9 cellular contexts compared by ENCODE assay signal in the genomic region with DNA sequence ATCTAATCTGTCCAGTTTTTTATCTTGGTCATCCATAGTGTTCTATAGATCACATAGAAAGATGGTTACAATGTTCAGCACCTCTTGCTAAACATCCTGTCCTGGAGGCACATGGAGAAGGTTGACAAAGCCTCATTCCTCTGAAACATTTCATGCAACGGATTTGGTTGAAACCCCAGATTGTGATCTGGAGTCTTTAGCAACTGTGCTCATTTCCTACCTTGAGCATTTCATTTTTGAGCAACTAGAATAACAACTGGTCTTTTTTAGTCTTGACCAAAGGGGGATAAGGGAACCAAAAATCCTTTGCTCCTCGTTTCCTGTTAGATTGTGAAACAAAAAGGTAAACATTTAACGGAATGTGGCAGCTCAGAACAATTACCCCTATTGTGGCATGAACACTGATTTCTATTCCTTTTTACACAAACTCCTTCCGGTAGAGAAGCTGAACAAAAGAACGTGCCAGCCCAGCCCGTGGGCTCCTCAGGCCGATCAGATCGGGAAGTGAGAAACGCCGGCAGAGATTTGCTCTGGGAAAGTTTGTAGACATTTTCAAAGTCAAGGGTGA.
A peak's percentile ranks its signal among the peaks of the same experiment; 100 is the strongest.
DNase-seq lines count a peak whose midpoint lies in the region; ATAC-seq, FAIRE-seq and TF ChIP-seq lines count a peak whose summit lies in the region.
"Had no signal": no experiment of that assay in that cellular context is flagged by ENCODE, and none has a peak within 500 bp of the region (broad histone marks: within the 10 kb centered on the region; RNA-seq: fewer than 3 reads in every experiment).

No MANE protein-coding gene starts in this region.

- H3K4me2 ChIP-seq in GM12878 (ENCODE audit: control insufficient read depth, insufficient read depth) (peak overlapping the region; percentile 53), HepG2 (ENCODE audit: low read depth, low read length) (peak overlapping the region; percentile 64)

- H3K4me3 ChIP-seq in GM12878 (peak overlapping the region; percentile 15; the same call in 1 of the 2 replicates), HepG2 (replicated peaks in 1 of 3; ENCODE audit: insufficient read depth in 1 of 3, low read depth in 2 of 3, low read length in 3 of 3) (peak overlapping the region in 1 of 3 experiments; percentile 21; a peak in 1 of 6 replicates), thoracic aorta (peak overlapping the region; percentile 59), lower leg skin (ENCODE audit: low read depth, poor library complexity, severe bottlenecking) (no peak overlapping the region)

- H3K27ac Mint-ChIP-seq in activated CD4-positive, alpha-beta T cell treated with anti-CD3 and anti-CD28 coated beads, Interleukin-2, amount 10 ng/mL, durations not matched to agents 7 days and 5 days, result no peak overlapping the region
- no peak overlapping the region for H3K27ac Mint-ChIP-seq in activated CD4-positive, alpha-beta T cell treated with anti-CD3 and anti-CD28 coated beads for 36 hours
- H3K27ac Mint-ChIP-seq: T-helper 1 cell treated with Interleukin-12 subunit alpha and Interleukin-12 subunit beta and Interleukin-4 antibody, amounts not matched to agents 30 μg/mL and 1 μg/mL, for 36 hours had no signal

- no peak for DNase-seq in activated CD4-positive, alpha-beta T cell treated with anti-CD3 and anti-CD28 coated beads, Interleukin-2, amount 10 ng/mL, durations not matched to agents 7 days and 5 days
- DNase-seq in activated CD4-positive, alpha-beta T cell treated with anti-CD3 and anti-CD28 coated beads for 36 hours, result no peak
- DNase-seq in GM12878 (ENCODE audit: low read depth, low spot score) (peak; percentile 23), HepG2 (ENCODE audit: low spot score) (peak; percentile 98), thoracic aorta (ENCODE audit: low spot score) (no peak), lower leg skin (ENCODE audit: low spot score in 2 of 2) (no peak), occipital lobe (lab: John Stamatoyannopoulos, UW) (no peak), D721Med (ENCODE audit: insufficient read length, low spot score) (no peak)

- H3K36me3 ChIP-seq in GM12878 (ENCODE audit: control insufficient read depth in 2 of 2, insufficient read depth in 2 of 2, low read length in 1 of 2), result no peaks in the 10 kb centered on the region
- no peaks in the 10 kb centered on the region for H3K36me3 ChIP-seq in HepG2 (replicated peaks in 1 of 2; ENCODE audit: control insufficient read depth in 1 of 2, insufficient read depth in 2 of 2, low read length in 2 of 2)
- H3K36me3 ChIP-seq in thoracic aorta, result no peaks in the 10 kb centered on the region

- H3K36me3 Mint-ChIP-seq in activated CD4-positive, alpha-beta T cell treated with anti-CD3 and anti-CD28 coated beads, Interleukin-2, amount 10 ng/mL, durations not matched to agents 7 days and 5 days (ENCODE audit: low read depth), result no peaks in the 10 kb centered on the region
- peaks cover 2% of the 10 kb centered on the region for H3K36me3 Mint-ChIP-seq in activated CD4-positive, alpha-beta T cell treated with anti-CD3 and anti-CD28 coated beads for 36 hours (ENCODE audit: low read depth)

- H3K27me3 Mint-ChIP-seq in activated CD4-positive, alpha-beta T cell treated with anti-CD3 and anti-CD28 coated beads, Interleukin-2, amount 10 ng/mL, durations not matched to agents 7 days and 5 days, result peaks cover 8% of the 10 kb centered on the region
- H3K27me3 Mint-ChIP-seq in activated CD4-positive, alpha-beta T cell treated with anti-CD3 and anti-CD28 coated beads for 36 hours, result peaks cover 6% of the 10 kb centered on the region

- H3K4me1 ChIP-seq in GM12878 (ENCODE audit: control insufficient read depth, insufficient read depth, low read length) (peaks cover 10% of the 10 kb centered on the region), HepG2 (ENCODE audit: insufficient read depth, low read length) (peaks cover 79% of the 10 kb centered on the region), thoracic aorta (ENCODE audit: control insufficient read depth in 1 of 2, low read depth in 2 of 2) (peaks cover 53 to 78% of the 10 kb centered on the region in 2 donors)

- peaks cover 9% of the 10 kb centered on the region for H3K4me1 Mint-ChIP-seq in activated CD4-positive, alpha-beta T cell treated with anti-CD3 and anti-CD28 coated beads, Interleukin-2, amount 10 ng/mL, durations not matched to agents 7 days and 5 days
- peaks cover 10% of the 10 kb centered on the region for H3K4me1 Mint-ChIP-seq in activated CD4-positive, alpha-beta T cell treated with anti-CD3 and anti-CD28 coated beads for 36 hours

- H3K79me2 ChIP-seq in GM12878 (ENCODE audit: control insufficient read depth, insufficient read depth, low read length) (no peaks in the 10 kb centered on the region), HepG2 (ENCODE audit: insufficient read depth, low read length) (peaks cover 3% of the 10 kb centered on the region)

- H3K9ac ChIP-seq in GM12878 (ENCODE audit: control insufficient read depth, insufficient read depth, low read length) (no peak overlapping the region; the same call in 1 of the 2 replicates), HepG2 (ENCODE audit: insufficient read depth, low read depth, low read length) (peak overlapping the region; percentile 69)

- SMC1A ChIA-PET in GM12878 (lab: Charles Lee; ENCODE audit: uncharacterized antibody, unreplicated experiment), result interaction anchor here (0.9 to 2.4 kb wide), 4 partner anchors 22 to 47 kb away, joined by 3 to 6 read pairs (median 4); no protein-coding TSS in a partner anchor

- TF ChIP-seq RAD21 in GM12878 (IDR thresholded peaks at IDR 0.05; ENCODE audit: insufficient read depth, low read depth, low read length), result no peak
- no peak for TF ChIP-seq RAD21 in HepG2 (CRISPR knock-in tag; IDR thresholded peaks at IDR 0.05)

- TF ChIP-seq POLR2A in GM12878 (IDR thresholded peaks at IDR 0.05; ENCODE audit: low read depth, low read length), result no peak
- TF ChIP-seq POLR2A in HepG2 (IDR thresholded peaks at IDR 0.05; ENCODE audit: insufficient read depth in 1 of 2, low read depth in 2 of 2, low read length in 2 of 2), result peak in 1 of 2 experiments; percentile 50; a peak in 1 of 4 replicates
- no peak for TF ChIP-seq POLR2A in lower leg skin (IDR thresholded peaks at IDR 0.05)

- WGBS in GM12878 (ENCODE audit: insufficient coverage, insufficient replicate concordance, low lambda C conversion rate, missing lambda C conversion rate), result 22% methylated on average over 10 of the region's 10 CpGs
- under 1% methylated on average over 10 of the region's 10 CpGs for WGBS in HepG2 (ENCODE audit: low lambda C conversion rate)
- 54 to 63% methylated on average over 10 of the region's 10 CpGs for WGBS in lower leg skin, 2 donors

- H3K4me3 Mint-ChIP-seq in activated CD4-positive, alpha-beta T cell treated with anti-CD3 and anti-CD28 coated beads, Interleukin-2, amount 10 ng/mL, durations not matched to agents 7 days and 5 days, result peak overlapping the region; percentile 11
- no peak overlapping the region for H3K4me3 Mint-ChIP-seq in activated CD4-positive, alpha-beta T cell treated with anti-CD3 and anti-CD28 coated beads for 36 hours
- H3K4me3 Mint-ChIP-seq: T-helper 1 cell treated with Interleukin-12 subunit alpha and Interleukin-12 subunit beta and Interleukin-4 antibody, amounts not matched to agents 30 μg/mL and 1 μg/mL, for 36 hours had no signal

- BruUV-seq in GM12878 (replicated peaks; lab: Mats Ljungman, UMichigan) (no TSS peak), HepG2 (replicated peaks; lab: Mats Ljungman, UMichigan) (no TSS peak)

- CTCF ChIA-PET in activated CD4-positive, alpha-beta T cell treated with anti-CD3 and anti-CD28 coated beads, Interleukin-2, amount 10 ng/mL, durations not matched to agents 7 days and 5 days (lab: Charles Lee), result no interaction called here
- CTCF ChIA-PET in activated CD4-positive, alpha-beta T cell treated with anti-CD3 and anti-CD28 coated beads for 36 hours (lab: Charles Lee), result interaction anchor here (0.6 to 2.5 kb wide), 4 partner anchors 11 to 1442 kb away, joined by 3 to 15 read pairs (median 3); no protein-coding TSS in a partner anchor
- CTCF ChIA-PET in GM12878 (lab: Yijun Ruan, JAX) (no interaction called here), HepG2 (lab: Yijun Ruan, JAX; ENCODE audit: low intra/inter-chr PET ratio, low total read pairs) (no interaction called here)

- H3K9me3 Mint-ChIP-seq in activated CD4-positive, alpha-beta T cell treated with anti-CD3 and anti-CD28 coated beads, Interleukin-2, amount 10 ng/mL, durations not matched to agents 7 days and 5 days, result peaks cover 6% of the 10 kb centered on the region
- no peaks in the 10 kb centered on the region for H3K9me3 Mint-ChIP-seq in activated CD4-positive, alpha-beta T cell treated with anti-CD3 and anti-CD28 coated beads for 36 hours (ENCODE audit: low read depth)
- H3K9me3 Mint-ChIP-seq: T-helper 1 cell treated with Interleukin-12 subunit alpha and Interleukin-12 subunit beta and Interleukin-4 antibody, amounts not matched to agents 30 μg/mL and 1 μg/mL, for 36 hours had no signal

- RAD21 ChIA-PET in GM12878 (lab: Charles Lee; ENCODE audit: unreplicated experiment), result interaction anchor here (0.8 to 1.5 kb wide), 5 partner anchors 8 to 46 kb away, joined by 3 to 6 read pairs (median 3); no protein-coding TSS in a partner anchor

- no peak for FAIRE-seq in GM12878 (lab: Jason Lieb, UNC)
- peak; percentile 94 for FAIRE-seq in HepG2 (lab: Jason Lieb, UNC)
- no peak for FAIRE-seq in D721Med (lab: Jason Lieb, UNC)

- H4K20me1 ChIP-seq in GM12878 (ENCODE audit: control insufficient read depth, insufficient read depth) (no peaks in the 10 kb centered on the region), HepG2 (ENCODE audit: insufficient read depth, low read length) (no peaks in the 10 kb centered on the region)

- ATAC-seq in activated CD4-positive, alpha-beta T cell treated with anti-CD3 and anti-CD28 coated beads for 36 hours, result no peak
- peak; percentile 60 for ATAC-seq in GM12878
- ATAC-seq in HepG2, result peak; percentile 81
- no peak for ATAC-seq in thoracic aorta (ENCODE audit: insufficient number of reproducible peaks, low FRiP score, low read depth)

- POLR2A ChIA-PET in activated CD4-positive, alpha-beta T cell treated with anti-CD3 and anti-CD28 coated beads, Interleukin-2, amount 10 ng/mL, durations not matched to agents 7 days and 5 days (lab: Charles Lee), result no interaction called here
- POLR2A ChIA-PET in activated CD4-positive, alpha-beta T cell treated with anti-CD3 and anti-CD28 coated beads for 36 hours (lab: Charles Lee), result interaction anchor here (0.5 kb wide), 1 partner anchor 229 kb away, joined by 6 read pairs; no protein-coding TSS in a partner anchor
- POLR2A ChIA-PET in GM12878 (lab: Charles Lee) (no interaction called here), HepG2 (lab: Yijun Ruan, JAX) (interaction anchor here (1.2 to 4.7 kb wide), 27 partner anchors 10 to 138 kb away, joined by 3 to 64 read pairs (median 12); partner anchors contain the start of gene ERRFI1)

- intact Hi-C loops in activated CD4-positive, alpha-beta T cell treated with anti-CD3 and anti-CD28 coated beads for 36 hours (cut with DNase I, micrococcal nuclease), result loop anchor here (1.0 kb wide), 1 partner anchor 11 kb away; no protein-coding TSS in a partner anchor
- intact Hi-C loops in GM12878 (cut with micrococcal nuclease; ENCODE audit: unreplicated experiment), result no loop called here
- intact Hi-C loops in HepG2 (cut with micrococcal nuclease; ENCODE audit: unreplicated experiment), result loop anchor here (1.0 to 5.0 kb wide), 8 partner anchors 34 to 139 kb away; partner anchors contain the start of gene ERRFI1
- intact Hi-C loops in lower leg skin (cut with DNase I; ENCODE audit: low total_unique reads), result no loop called here

- H3K9me3 ChIP-seq in GM12878 (replicated peaks; ENCODE audit: control insufficient read depth, insufficient read depth, low read length), result no peaks in the 10 kb centered on the region; the same call in 2 of the 3 replicates
- H3K9me3 ChIP-seq in HepG2 (ENCODE audit: low read length), result peaks cover 15% of the 10 kb centered on the region; the same call in 1 of the 2 replicates
- no peaks in the 10 kb centered on the region for H3K9me3 ChIP-seq in thoracic aorta

- no peak for TF ChIP-seq EP300 in GM12878 (IDR thresholded peaks at IDR 0.05; ENCODE audit: borderline replicate concordance in 1 of 2, control insufficient read depth in 1 of 2, low read depth in 2 of 2, low read length in 2 of 2)
- TF ChIP-seq EP300 in HepG2 (IDR thresholded peaks at IDR 0.05; ENCODE audit: low read depth in 2 of 2, low read length in 2 of 2), result peak; percentile 83 to 96
- peak; percentile 91 for TF ChIP-seq EP300 in HepG2 (CRISPR knock-in tag; IDR thresholded peaks at IDR 0.05; ENCODE audit: borderline replicate concordance)

- in situ Hi-C loops in GM12878 (cut with MboI), result no loop called here
- in situ Hi-C loops in HepG2 (cut with HindIII; ENCODE audit: extremely low pct_ligation_motif_present, low pct_unique_long_range_greater_than_20kb), result no loop called here

- H3K27me3 ChIP-seq in GM12878 (replicated peaks in 1 of 2; ENCODE audit: control insufficient read depth in 2 of 2, insufficient read depth in 2 of 2, low read length in 1 of 2) (no peaks in the 10 kb centered on the region), HepG2 (ENCODE audit: control insufficient read depth in 1 of 2, insufficient read depth in 2 of 2, low read length in 2 of 2) (no peaks in the 10 kb centered on the region), thoracic aorta (replicated peaks; ENCODE audit: insufficient read depth) (no peaks in the 10 kb centered on the region)

- H3K27ac ChIP-seq in GM12878 (ENCODE audit: control insufficient read depth, insufficient read depth) (peak overlapping the region; percentile 63; the same call in 1 of the 2 replicates), HepG2 (ENCODE audit: extremely low read length, insufficient read depth, low read length) (peak overlapping the region; percentile 97), thoracic aorta (peak overlapping the region; percentile 94 to 96)

- H2AFZ ChIP-seq in GM12878 (ENCODE audit: control insufficient read depth, low read depth, low read length), result peak overlapping the region; percentile 77
- no peak overlapping the region for H2AFZ ChIP-seq in HepG2 (ENCODE audit: low read length)

- no peak for TF ChIP-seq CTCF in GM12878 (IDR thresholded peaks at IDR 0.05 in 2 of 3, conservative IDR thresholded peaks at IDR 0.05 in 1 of 3; ENCODE audit: control insufficient read depth in 2 of 3, extremely low read depth in 1 of 3, insufficient read depth in 1 of 3, low read depth in 3 of 3, low read length in 3 of 3)
- TF ChIP-seq CTCF in HepG2 (CRISPR knock-in tag; IDR thresholded peaks at IDR 0.05), result no peak
- no peak for TF ChIP-seq CTCF in thoracic aorta (IDR thresholded peaks at IDR 0.05)
- no peak for TF ChIP-seq CTCF in lower leg skin (IDR thresholded peaks at IDR 0.05)
- no peak for TF ChIP-seq CTCF in D721Med (IDR thresholded peaks at IDR 0.05; ENCODE audit: insufficient read depth, missing control alignments)

Comparison
In these comparisons a context has a peak if more than half of its experiments do, and no peak if none do; other contexts are left out.
1. POLR2A ChIA-PET loops: an anchor here in activated CD4-positive, alpha-beta T cell treated with anti-CD3 and anti-CD28 coated beads for 36 hours (0.5 kb wide) and HepG2 (1.2 to 4.7 kb wide); none called in activated CD4-positive, alpha-beta T cell treated with anti-CD3 and anti-CD28 coated beads, Interleukin-2, amount 10 ng/mL, durations not matched to agents 7 days and 5 days and GM12878.
2. DNase-seq: peak in GM12878 (single experiment) and HepG2 (single experiment); none in activated CD4-positive, alpha-beta T cell treated with anti-CD3 and anti-CD28 coated beads, Interleukin-2, amount 10 ng/mL, durations not matched to agents 7 days and 5 days (single experiment), activated CD4-positive, alpha-beta T cell treated with anti-CD3 and anti-CD28 coated beads for 36 hours (single experiment), thoracic aorta (single experiment), lower leg skin (0 of 2), occipital lobe (single experiment) and D721Med (single experiment).
3. ATAC-seq: peak in GM12878 (single experiment) and HepG2 (single experiment); none in activated CD4-positive, alpha-beta T cell treated with anti-CD3 and anti-CD28 coated beads for 36 hours (single experiment) and thoracic aorta (single experiment).
4. intact Hi-C loops: an anchor here in activated CD4-positive, alpha-beta T cell treated with anti-CD3 and anti-CD28 coated beads for 36 hours (1.0 kb wide) and HepG2 (1.0 to 5.0 kb wide); none called in GM12878 and lower leg skin.
5. Peak in every context shown above with its lines, with median percentiles within 50 percentile points of each other: H3K27ac ChIP-seq.